ENCODE assay signal across 1 cellular context in genomic region chr15:38021259-38021658, GRCh38.
A peak's percentile ranks its signal among the peaks of the same experiment; 100 is the strongest.
TF ChIP-seq lines count a peak whose summit lies in the region.

No MANE protein-coding gene starts in this region.

TF ChIP-seq in GM12878, 131 proteins besides CTCF, POLR2A, EP300 and RAD21 (continued from another document and continues in another):
- TF ChIP-seq RUNX3 (IDR thresholded peaks at IDR 0.05; ENCODE audit: low read length) (peak; percentile 54; the same call in 1 of the 2 replicates), CBX3 (IDR thresholded peaks at IDR 0.05; ENCODE audit: borderline replicate concordance, low read depth) (no peak), CBX5 (IDR thresholded peaks at IDR 0.05; ENCODE audit: low read depth) (no peak), TAF1 (IDR thresholded peaks at IDR 0.05; ENCODE audit: borderline replicate concordance, low read depth, low read length) (no peak), RAD51 (IDR thresholded peaks at IDR 0.05) (peak; percentile 86), ZBTB33 (IDR thresholded peaks at IDR 0.05) (no peak), STAT3 (IDR thresholded peaks at IDR 0.05; ENCODE audit: low read depth, low read length) (no peak), MTA2 (IDR thresholded peaks at IDR 0.05; ENCODE audit: low read depth) (peak; percentile 49), ZNF24 (IDR thresholded peaks at IDR 0.05) (no peak), ASH2L (IDR thresholded peaks at IDR 0.05; ENCODE audit: borderline replicate concordance, low read depth) (no peak), IKZF1 (conservative IDR thresholded peaks at IDR 0.05) (peak; percentile 52), MXI1 (IDR thresholded peaks at IDR 0.05; ENCODE audit: low read depth, low read length) (no peak), WRNIP1 (IDR thresholded peaks at IDR 0.05; ENCODE audit: borderline replicate concordance, low read depth, low read length) (no peak), BCL3 (IDR thresholded peaks at IDR 0.05; ENCODE audit: borderline replicate concordance, insufficient read depth, low read depth, low read length, poor library complexity, severe bottlenecking) (no peak), TARDBP (IDR thresholded peaks at IDR 0.05; ENCODE audit: borderline replicate concordance) (no peak), FOXK2 (IDR thresholded peaks at IDR 0.05) (no peak), SUPT20H (IDR thresholded peaks at IDR 0.05; ENCODE audit: borderline replicate concordance, control insufficient read depth, low read depth, low read length) (no peak), CUX1 (IDR thresholded peaks at IDR 0.05; ENCODE audit: insufficient replicate concordance, low read depth, low read length) (no peak), BCL11A (IDR thresholded peaks at IDR 0.05; ENCODE audit: low read depth, low read length) (0 out of 2 replicates have a peak, but pooled peaks have one; percentile 30), CHD4 (IDR thresholded peaks at IDR 0.05) (no peak), NFYA (IDR thresholded peaks at IDR 0.05; ENCODE audit: borderline replicate concordance, low read depth, low read length) (no peak), MEF2A (IDR thresholded peaks at IDR 0.05; ENCODE audit: insufficient read depth, low read depth, low read length) (peak; percentile 48; the same call in 1 of the 2 replicates), HDAC2 (IDR thresholded peaks at IDR 0.05) (no peak), TCF3 (IDR thresholded peaks at IDR 0.05; ENCODE audit: borderline replicate concordance, insufficient read depth, low read depth, low read length) (no peak), HSF1 (IDR thresholded peaks at IDR 0.05; ENCODE audit: low read depth, low read length) (no peak), ZBTB40 (IDR thresholded peaks at IDR 0.05; ENCODE audit: borderline replicate concordance) (no peak), IRF3 (IDR thresholded peaks at IDR 0.05) (no peak), TCF7 (IDR thresholded peaks at IDR 0.05; ENCODE audit: borderline replicate concordance) (no peak), SMARCA5 (IDR thresholded peaks at IDR 0.05) (no peak), E4F1 (IDR thresholded peaks at IDR 0.05; ENCODE audit: borderline replicate concordance, partially characterized antibody) (no peak), TCF12 (IDR thresholded peaks at IDR 0.05; ENCODE audit: low read depth, low read length) (no peak), RCOR1 (conservative IDR thresholded peaks at IDR 0.05; ENCODE audit: low read depth, low read length) (no peak), HDAC6 (IDR thresholded peaks at IDR 0.05; ENCODE audit: unreplicated experiment) (no peak), MTA3 (IDR thresholded peaks at IDR 0.05; ENCODE audit: borderline replicate concordance, low read length) (no peak), JUND (IDR thresholded peaks at IDR 0.05; ENCODE audit: low read depth, low read length) (no peak), SRF (IDR thresholded peaks at IDR 0.05; ENCODE audit: low read depth in 2 of 2, low read length in 2 of 2) (no peak), PML (IDR thresholded peaks at IDR 0.05; ENCODE audit: low read length) (no peak), NKRF (conservative IDR thresholded peaks at IDR 0.05) (no peak), NBN (IDR thresholded peaks at IDR 0.05) (no peak), NFXL1 (IDR thresholded peaks at IDR 0.05; ENCODE audit: borderline replicate concordance) (no peak), EED (IDR thresholded peaks at IDR 0.05; ENCODE audit: low read depth) (0 out of 2 replicates have a peak, but pooled peaks have one; percentile 15), SREBF1 (IDR thresholded peaks at IDR 0.05; ENCODE audit: low read length) (no peak), EGR1 (IDR thresholded peaks at IDR 0.05; ENCODE audit: borderline replicate concordance in 1 of 2, low read depth in 2 of 2, low read length in 2 of 2) (no peak), SREBF2 (IDR thresholded peaks at IDR 0.05; ENCODE audit: low read length) (no peak), IKZF2 (IDR thresholded peaks at IDR 0.05) (peak; percentile 32 to 43; a peak in 2 of 4 replicates), RFX5 (IDR thresholded peaks at IDR 0.05; ENCODE audit: low read depth, low read length) (no peak), CHD2 (IDR thresholded peaks at IDR 0.05; ENCODE audit: borderline replicate concordance, low read depth, low read length) (0 out of 2 replicates have a peak, but pooled peaks have one; percentile 20)
